In genomic region chr2:113754989-113755689, GRCh38 we compare ENCODE assay signal across 8 cellular contexts. TPM values are rescaled to one million over a fixed set of nuclear protein-coding genes. Genes with fewer than 3 reads are reported as not detected.
DNase-seq lines count a peak whose midpoint lies in the region; ATAC-seq and TF ChIP-seq lines count a peak whose summit lies in the region.

No MANE protein-coding gene starts in this region.

- H3K27ac ChIP-seq in AG04450 (ENCODE audit: low read depth, low read length) (no peak overlapping the region), HCT116 (ENCODE audit: low read depth, low read length) (no peak overlapping the region), ascending aorta (peak overlapping the region; percentile 92 to 97), left lung (peak overlapping the region in 1 of 2 donors; percentile 93), thyroid gland (peak overlapping the region; percentile 90 to 98 (median 91))

- no peaks in the 10 kb centered on the region for H4K20me1 ChIP-seq in HCT116 (ENCODE audit: insufficient read depth)

- intact Hi-C loops in HCT116 (cut with micrococcal nuclease): loop anchor here (10.0 kb wide), 1 partner anchor 210 kb away; no protein-coding TSS in a partner anchor
- intact Hi-C loops in ascending aorta (cut with DNase I): loop anchor here (10.0 kb wide), 1 partner anchor 170 kb away; no protein-coding TSS in a partner anchor
- intact Hi-C loops in left lung (cut with DNase I): no loop called here
- intact Hi-C loops in thyroid gland (cut with DNase I): no loop called here

- TF ChIP-seq POLR2A in HCT116 (IDR thresholded peaks at IDR 0.05; ENCODE audit: borderline replicate concordance, extremely low read depth, insufficient read depth, insufficient read length) (no peak), thyroid gland (IDR thresholded peaks at IDR 0.05) (peak in 1 of 2 donors; percentile 46)

- peak overlapping the region; percentile 79 for H3K9ac ChIP-seq in HCT116 (ENCODE audit: low read length)

- POLR2A ChIA-PET in AG04450 (lab: Yijun Ruan, JAX) (interaction anchor here (1.1 to 1.8 kb wide), 2 partner anchors 131 to 201 kb away, joined by 4 to 6 read pairs; no protein-coding TSS in a partner anchor), HCT116 (lab: Charles Lee) (no interaction called here)

- 13 to 15% methylated on average over 10 of the region's 10 CpGs for WGBS in thyroid gland, 2 donors

- TF ChIP-seq CTCF in AG04450 (IDR thresholded peaks at IDR 0.05; ENCODE audit: low read depth, low read length) (no peak), HCT116 (IDR thresholded peaks at IDR 0.05 in 2 of 3, conservative IDR thresholded peaks at IDR 0.05 in 1 of 3; ENCODE audit: borderline replicate concordance in 1 of 3, insufficient read depth in 1 of 3, low read depth in 2 of 3, low read length in 2 of 3) (no peak), ascending aorta (IDR thresholded peaks at IDR 0.05) (no peak), left lung (IDR thresholded peaks at IDR 0.05) (no peak), thyroid gland (IDR thresholded peaks at IDR 0.05) (no peak)

- H3K9me2 ChIP-seq in HCT116 (ENCODE audit: insufficient read depth): no peaks in the 10 kb centered on the region

- TF ChIP-seq RAD21 in HCT116 (IDR thresholded peaks at IDR 0.05; ENCODE audit: low read depth): no peak

- H3K79me2 ChIP-seq in HCT116 (ENCODE audit: insufficient read depth, low read length): peaks cover 47% of the 10 kb centered on the region

- no peak for ATAC-seq in HCT116
- no peak for ATAC-seq in left lung
- ATAC-seq in HG02885 (IDR thresholded peaks at IDR 0.05; ENCODE audit: poor library complexity, unreplicated experiment): no peak
- ATAC-seq in GM21786 (IDR thresholded peaks at IDR 0.05; ENCODE audit: unreplicated experiment): no peak

- peaks cover 0 to 17% of the 10 kb centered on the region in 2 experiments; a peak in 3 of 4 replicates for H3K4me1 ChIP-seq in HCT116 (ENCODE audit: control insufficient read depth in 1 of 2, insufficient read depth in 2 of 2, low read length in 2 of 2)
- H3K4me1 ChIP-seq in ascending aorta: peaks cover 4 to 12% of the 10 kb centered on the region in 2 donors
- H3K4me1 ChIP-seq in left lung: peaks cover 8 to 35% of the 10 kb centered on the region in 2 donors
- peaks cover 10 to 14% of the 10 kb centered on the region in 2 donors for H3K4me1 ChIP-seq in thyroid gland

- H2AFZ ChIP-seq in HCT116 (ENCODE audit: low read depth, low read length, poor library complexity, severe bottlenecking): no peak overlapping the region

- H3K4me3 ChIP-seq in AG04450 (ENCODE audit: low read depth, low read length): peak overlapping the region; percentile 98
- H3K4me3 ChIP-seq in HCT116 (replicated peaks in 1 of 2; ENCODE audit: low read depth in 1 of 2, low read length in 2 of 2): peak overlapping the region; percentile 82 to 92
- H3K4me3 ChIP-seq in ascending aorta: peak overlapping the region; percentile 86 to 96
- H3K4me3 ChIP-seq in left lung: peak overlapping the region; percentile 77 to 86
- peak overlapping the region; percentile 64 to 97 (median 81) for H3K4me3 ChIP-seq in thyroid gland (replicated peaks in 1 of 3)

- H3K9me3 ChIP-seq in AG04450 (ENCODE audit: control insufficient read depth, insufficient read depth, low read length) (peaks cover 4% of the 10 kb centered on the region; the same call in 1 of the 2 replicates), HCT116 (ENCODE audit: control insufficient read depth in 1 of 2, insufficient read depth in 1 of 2, low read depth in 1 of 2, low read length in 2 of 2) (no peaks in the 10 kb centered on the region), ascending aorta (no peaks in the 10 kb centered on the region), left lung (no peaks in the 10 kb centered on the region), thyroid gland (no peaks in the 10 kb centered on the region)

- no peaks in the 10 kb centered on the region for H3K27me3 ChIP-seq in AG04450 (ENCODE audit: control insufficient read depth, insufficient read depth, low read length)
- no peaks in the 10 kb centered on the region for H3K27me3 ChIP-seq in HCT116 (ENCODE audit: insufficient read depth, low read length)
- no peaks in the 10 kb centered on the region for H3K27me3 ChIP-seq in ascending aorta
- H3K27me3 ChIP-seq in left lung: no peaks in the 10 kb centered on the region
- H3K27me3 ChIP-seq in thyroid gland: no peaks in the 10 kb centered on the region

- peak overlapping the region; percentile 85 for H3K4me2 ChIP-seq in HCT116 (ENCODE audit: low read length)

- H3K36me3 ChIP-seq in HCT116 (ENCODE audit: control insufficient read depth in 1 of 2, insufficient read depth in 2 of 2, low read length in 2 of 2): peaks cover 0 to 7% of the 10 kb centered on the region in 2 experiments; a peak in 1 of 4 replicates
- peaks cover 4 to 12% of the 10 kb centered on the region in 2 donors for H3K36me3 ChIP-seq in ascending aorta
- H3K36me3 ChIP-seq in left lung: peaks cover 0 to 25% of the 10 kb centered on the region in 2 donors
- H3K36me3 ChIP-seq in thyroid gland: no peaks in the 10 kb centered on the region

- TSS peak; percentile 53 for BruUV-seq in HCT116 (replicated peaks; lab: Mats Ljungman, UMichigan)

- CTCF ChIA-PET in AG04450 (lab: Charles Lee): no interaction called here
- CTCF ChIA-PET in HCT116 (lab: Charles Lee): no interaction called here

- RAD21 ChIA-PET in HCT116 (lab: Charles Lee; ENCODE audit: low non-redundant PET in 1 of 2, low total read pairs in 2 of 2, uncharacterized antibody in 2 of 2, unreplicated experiment in 2 of 2): no interaction called here

- DNase-seq in AG04450 (ENCODE audit: low read depth, low spot score): no peak
- DNase-seq in HCT116 (ENCODE audit: low read depth, low spot score): no peak
- DNase-seq in ascending aorta (ENCODE audit: low spot score in 2 of 2): no peak
- no peak for DNase-seq in left lung
- peak; percentile 21 to 40 for DNase-seq in thyroid gland
- no peak for DNase-seq in NCI-H446 (lab: John Stamatoyannopoulos, UW)

TF ChIP-seq in HCT116, 20 proteins besides CTCF, POLR2A, EP300 and RAD21 (continues in another document):
- TF ChIP-seq EZH2phosphoT487 (IDR thresholded peaks at IDR 0.05; ENCODE audit: borderline replicate concordance): no peak
- TF ChIP-seq JUND (IDR thresholded peaks at IDR 0.05): no peak
- TF ChIP-seq SP1 (IDR thresholded peaks at IDR 0.05; ENCODE audit: low read depth): no peak
- TF ChIP-seq MAX (IDR thresholded peaks at IDR 0.05): no peak
- TF ChIP-seq REST (IDR thresholded peaks at IDR 0.05; ENCODE audit: low read depth): no peak
- TF ChIP-seq SRF (IDR thresholded peaks at IDR 0.05; ENCODE audit: low read depth): no peak
- no peak for TF ChIP-seq FOSL1 (IDR thresholded peaks at IDR 0.05; ENCODE audit: low read depth)
- TF ChIP-seq ZFX (IDR thresholded peaks at IDR 0.05): no peak
- no peak for TF ChIP-seq ELF1 (IDR thresholded peaks at IDR 0.05; ENCODE audit: borderline replicate concordance, low read depth)
- TF ChIP-seq ZBTB33 (IDR thresholded peaks at IDR 0.05; ENCODE audit: extremely low read depth, insufficient replicate concordance, low read length): no peak
- TF ChIP-seq SIN3A (IDR thresholded peaks at IDR 0.05; ENCODE audit: low read depth): no peak

RNA-seq across cellular contexts. Expression of gene SLC35F5, which starts 1.3 kb away (rescaled TPM):
- 67.2 and 91.0 TPM in 2 replicates for polyA plus RNA-seq in AG04450 (2011; rRNA removed)
- polyA minus RNA-seq in AG04450 (2011; rRNA and poly(A)+ RNA removed): 46.6 and 86.1 TPM in 2 replicates
- total RNA-seq in HCT116 (2021; ENCODE audit: unreplicated experiment): 14.3 TPM
- 2.6 and 3.3 TPM in 2 replicates for polyA plus RNA-seq in HCT116 (2012)
- 55.7 TPM for total RNA-seq in ascending aorta
- total RNA-seq in left lung: 100 to 1,000 TPM in 1 of 2 donors, 10 to 100 TPM in 1; 75.7 to 100 TPM
- 100 to 1,000 TPM; 152 to 320 (median 177) TPM for total RNA-seq in thyroid gland

Comparison
In these comparisons a context has a peak if more than half of its experiments do, and no peak if none do; other contexts are left out.
1. DNase-seq: peak in thyroid gland (2 of 2); none in AG04450 (single experiment), HCT116 (single experiment), ascending aorta (0 of 2), left lung (0 of 2) and NCI-H446 (0 of 2).
2. H3K27ac ChIP-seq: peak in ascending aorta (2 of 2) and thyroid gland (3 of 3); none in AG04450 (single experiment) and HCT116 (single experiment).
3. intact Hi-C loops: an anchor here in HCT116 (10.0 kb wide) and ascending aorta (10.0 kb wide); none called in left lung and thyroid gland.
4. Peak in every context shown above with its lines, with median percentiles within 50 percentile points of each other: H3K4me3 ChIP-seq.